1 cellular context compared by ENCODE assay signal in the genomic region with DNA sequence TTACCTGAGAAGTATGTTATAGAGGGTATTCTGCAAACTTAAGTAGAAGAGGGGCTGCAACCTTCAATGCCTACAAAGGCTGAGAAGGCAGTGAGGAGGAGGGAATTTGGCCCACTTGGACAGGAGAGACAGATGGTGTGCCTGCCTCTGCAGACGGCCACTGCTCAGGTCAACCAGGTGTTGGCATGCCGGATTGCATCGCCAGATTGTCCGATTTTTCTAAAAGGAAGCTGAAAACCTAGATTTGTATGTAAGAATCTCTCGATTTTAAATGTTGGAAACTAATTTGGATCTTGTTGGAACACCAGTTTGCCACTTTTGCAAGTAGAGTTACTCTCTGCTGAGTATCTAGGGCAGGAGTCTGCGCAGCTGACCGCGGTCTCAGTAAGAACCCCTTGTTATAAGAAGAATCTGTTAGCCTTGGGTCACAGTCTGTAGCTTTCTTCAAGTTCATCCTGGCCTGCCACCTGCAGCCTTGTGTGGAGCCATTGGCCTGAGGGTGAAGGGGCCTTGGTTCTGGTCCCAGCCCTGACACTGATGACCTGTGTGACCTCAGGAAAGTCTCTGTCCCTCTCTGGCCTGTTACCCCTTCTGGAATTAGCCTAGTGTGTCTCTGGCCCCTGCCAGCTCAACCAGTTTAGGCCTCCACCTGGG.
TF ChIP-seq lines count a peak whose summit lies in the region.

No MANE protein-coding gene starts in this region.

TF ChIP-seq in HCT116, 20 proteins besides CTCF, POLR2A, EP300 and RAD21 (continued from another document):
- TF ChIP-seq EGR1 (IDR thresholded peaks at IDR 0.05; ENCODE audit: low read depth) = no peak
- TF ChIP-seq, protein P1, sequence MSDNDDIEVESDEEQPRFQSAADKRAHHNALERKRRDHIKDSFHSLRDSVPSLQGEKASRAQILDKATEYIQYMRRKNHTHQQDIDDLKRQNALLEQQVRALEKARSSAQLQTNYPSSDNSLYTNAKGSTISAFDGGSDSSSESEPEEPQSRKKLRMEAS (IDR thresholded peaks at IDR 0.05) = no peak
- TF ChIP-seq ELF1 (IDR thresholded peaks at IDR 0.05; ENCODE audit: borderline replicate concordance, low read depth) = no peak
